1 cellular context compared by ENCODE assay signal in the genomic region with DNA sequence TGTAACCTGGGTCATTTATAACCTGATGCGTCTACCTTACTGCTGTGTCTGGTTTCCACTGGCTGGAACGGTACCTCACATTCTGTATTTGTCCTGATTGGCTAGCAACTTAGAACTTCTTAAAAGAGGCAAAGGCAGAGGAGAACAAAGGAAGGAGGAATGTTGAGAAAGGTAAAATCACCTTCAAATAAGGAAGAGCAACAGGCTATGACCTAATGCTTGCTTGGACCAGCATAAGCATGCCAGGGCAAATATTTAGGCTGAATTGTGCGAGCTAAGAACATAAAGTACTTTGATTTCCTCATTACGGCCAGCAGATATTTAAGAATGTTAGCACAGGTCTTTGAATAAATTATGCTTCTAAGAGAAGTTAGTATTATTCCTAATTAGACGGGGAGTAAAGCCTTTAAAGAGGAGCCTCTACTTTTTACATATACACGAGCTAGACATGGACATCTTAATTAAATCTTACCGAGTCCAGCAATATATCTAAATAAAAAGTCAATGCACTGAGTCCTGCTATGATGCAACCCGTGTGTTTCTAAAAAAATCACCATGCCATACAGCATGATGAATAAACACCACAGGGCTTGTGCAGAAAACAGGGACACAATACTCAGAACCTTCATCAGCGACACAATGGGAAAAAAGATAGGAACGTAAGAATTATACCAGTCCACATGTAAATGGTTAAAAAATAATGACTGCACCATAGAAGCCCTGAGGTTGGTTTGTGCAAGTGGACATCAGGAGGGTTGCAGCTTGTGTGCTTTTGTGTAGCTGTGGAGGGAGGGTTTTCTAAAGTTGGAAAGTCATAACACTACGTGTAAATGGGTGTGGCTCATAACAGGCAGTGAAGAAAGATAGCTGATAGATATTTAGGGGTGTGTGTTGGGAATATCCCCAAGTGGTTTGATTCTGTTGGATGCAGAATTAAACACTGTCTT.
TF ChIP-seq lines count a peak whose summit lies in the region.

No MANE protein-coding gene starts in this region.

TF ChIP-seq in WTC11, 78 proteins besides CTCF, POLR2A, EP300 and RAD21:
- no peak for TF ChIP-seq PRRX2 (CRISPR knock-in tag; IDR thresholded peaks at IDR 0.05)
- TF ChIP-seq, protein P1, sequence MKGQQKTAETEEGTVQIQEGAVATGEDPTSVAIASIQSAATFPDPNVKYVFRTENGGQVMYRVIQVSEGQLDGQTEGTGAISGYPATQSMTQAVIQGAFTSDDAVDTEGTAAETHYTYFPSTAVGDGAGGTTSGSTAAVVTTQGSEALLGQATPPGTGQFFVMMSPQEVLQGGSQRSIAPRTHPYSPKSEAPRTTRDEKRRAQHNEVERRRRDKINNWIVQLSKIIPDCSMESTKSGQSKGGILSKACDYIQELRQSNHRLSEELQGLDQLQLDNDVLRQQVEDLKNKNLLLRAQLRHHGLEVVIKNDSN (CRISPR knock-in tag; IDR thresholded peaks at IDR 0.05): no peak
- no peak for TF ChIP-seq ARID4B (CRISPR knock-in tag; IDR thresholded peaks at IDR 0.05; ENCODE audit: borderline replicate concordance)
- TF ChIP-seq FOXP1 (CRISPR knock-in tag; IDR thresholded peaks at IDR 0.05; ENCODE audit: borderline replicate concordance): no peak
- TF ChIP-seq, protein P2, sequence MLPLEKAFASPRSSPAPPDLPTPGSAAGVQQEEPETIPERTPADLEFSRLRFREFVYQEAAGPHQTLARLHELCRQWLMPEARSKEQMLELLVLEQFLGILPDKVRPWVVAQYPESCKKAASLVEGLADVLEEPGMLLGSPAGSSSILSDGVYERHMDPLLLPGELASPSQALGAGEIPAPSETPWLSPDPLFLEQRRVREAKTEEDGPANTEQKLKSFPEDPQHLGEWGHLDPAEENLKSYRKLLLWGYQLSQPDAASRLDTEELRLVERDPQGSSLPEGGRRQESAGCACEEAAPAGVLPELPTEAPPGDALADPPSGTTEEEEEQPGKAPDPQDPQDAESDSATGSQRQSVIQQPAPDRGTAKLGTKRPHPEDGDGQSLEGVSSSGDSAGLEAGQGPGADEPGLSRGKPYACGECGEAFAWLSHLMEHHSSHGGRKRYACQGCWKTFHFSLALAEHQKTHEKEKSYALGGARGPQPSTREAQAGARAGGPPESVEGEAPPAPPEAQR (CRISPR knock-in tag; IDR thresholded peaks at IDR 0.05): no peak
- no peak for TF ChIP-seq ZBTB21 (CRISPR knock-in tag; IDR thresholded peaks at IDR 0.05; ENCODE audit: borderline replicate concordance)
- TF ChIP-seq JUN (CRISPR knock-in tag; IDR thresholded peaks at IDR 0.05): no peak
- TF ChIP-seq, protein P3, sequence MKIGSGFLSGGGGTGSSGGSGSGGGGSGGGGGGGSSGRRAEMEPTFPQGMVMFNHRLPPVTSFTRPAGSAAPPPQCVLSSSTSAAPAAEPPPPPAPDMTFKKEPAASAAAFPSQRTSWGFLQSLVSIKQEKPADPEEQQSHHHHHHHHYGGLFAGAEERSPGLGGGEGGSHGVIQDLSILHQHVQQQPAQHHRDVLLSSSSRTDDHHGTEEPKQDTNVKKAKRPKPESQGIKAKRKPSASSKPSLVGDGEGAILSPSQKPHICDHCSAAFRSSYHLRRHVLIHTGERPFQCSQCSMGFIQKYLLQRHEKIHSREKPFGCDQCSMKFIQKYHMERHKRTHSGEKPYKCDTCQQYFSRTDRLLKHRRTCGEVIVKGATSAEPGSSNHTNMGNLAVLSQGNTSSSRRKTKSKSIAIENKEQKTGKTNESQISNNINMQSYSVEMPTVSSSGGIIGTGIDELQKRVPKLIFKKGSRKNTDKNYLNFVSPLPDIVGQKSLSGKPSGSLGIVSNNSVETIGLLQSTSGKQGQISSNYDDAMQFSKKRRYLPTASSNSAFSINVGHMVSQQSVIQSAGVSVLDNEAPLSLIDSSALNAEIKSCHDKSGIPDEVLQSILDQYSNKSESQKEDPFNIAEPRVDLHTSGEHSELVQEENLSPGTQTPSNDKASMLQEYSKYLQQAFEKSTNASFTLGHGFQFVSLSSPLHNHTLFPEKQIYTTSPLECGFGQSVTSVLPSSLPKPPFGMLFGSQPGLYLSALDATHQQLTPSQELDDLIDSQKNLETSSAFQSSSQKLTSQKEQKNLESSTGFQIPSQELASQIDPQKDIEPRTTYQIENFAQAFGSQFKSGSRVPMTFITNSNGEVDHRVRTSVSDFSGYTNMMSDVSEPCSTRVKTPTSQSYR (CRISPR knock-in tag; IDR thresholded peaks at IDR 0.05): no peak
- no peak for TF ChIP-seq ZNF138 (CRISPR knock-in tag; conservative IDR thresholded peaks at IDR 0.05)
- TF ChIP-seq ZNF232 (CRISPR knock-in tag; IDR thresholded peaks at IDR 0.05): no peak
- TF ChIP-seq, protein P4, sequence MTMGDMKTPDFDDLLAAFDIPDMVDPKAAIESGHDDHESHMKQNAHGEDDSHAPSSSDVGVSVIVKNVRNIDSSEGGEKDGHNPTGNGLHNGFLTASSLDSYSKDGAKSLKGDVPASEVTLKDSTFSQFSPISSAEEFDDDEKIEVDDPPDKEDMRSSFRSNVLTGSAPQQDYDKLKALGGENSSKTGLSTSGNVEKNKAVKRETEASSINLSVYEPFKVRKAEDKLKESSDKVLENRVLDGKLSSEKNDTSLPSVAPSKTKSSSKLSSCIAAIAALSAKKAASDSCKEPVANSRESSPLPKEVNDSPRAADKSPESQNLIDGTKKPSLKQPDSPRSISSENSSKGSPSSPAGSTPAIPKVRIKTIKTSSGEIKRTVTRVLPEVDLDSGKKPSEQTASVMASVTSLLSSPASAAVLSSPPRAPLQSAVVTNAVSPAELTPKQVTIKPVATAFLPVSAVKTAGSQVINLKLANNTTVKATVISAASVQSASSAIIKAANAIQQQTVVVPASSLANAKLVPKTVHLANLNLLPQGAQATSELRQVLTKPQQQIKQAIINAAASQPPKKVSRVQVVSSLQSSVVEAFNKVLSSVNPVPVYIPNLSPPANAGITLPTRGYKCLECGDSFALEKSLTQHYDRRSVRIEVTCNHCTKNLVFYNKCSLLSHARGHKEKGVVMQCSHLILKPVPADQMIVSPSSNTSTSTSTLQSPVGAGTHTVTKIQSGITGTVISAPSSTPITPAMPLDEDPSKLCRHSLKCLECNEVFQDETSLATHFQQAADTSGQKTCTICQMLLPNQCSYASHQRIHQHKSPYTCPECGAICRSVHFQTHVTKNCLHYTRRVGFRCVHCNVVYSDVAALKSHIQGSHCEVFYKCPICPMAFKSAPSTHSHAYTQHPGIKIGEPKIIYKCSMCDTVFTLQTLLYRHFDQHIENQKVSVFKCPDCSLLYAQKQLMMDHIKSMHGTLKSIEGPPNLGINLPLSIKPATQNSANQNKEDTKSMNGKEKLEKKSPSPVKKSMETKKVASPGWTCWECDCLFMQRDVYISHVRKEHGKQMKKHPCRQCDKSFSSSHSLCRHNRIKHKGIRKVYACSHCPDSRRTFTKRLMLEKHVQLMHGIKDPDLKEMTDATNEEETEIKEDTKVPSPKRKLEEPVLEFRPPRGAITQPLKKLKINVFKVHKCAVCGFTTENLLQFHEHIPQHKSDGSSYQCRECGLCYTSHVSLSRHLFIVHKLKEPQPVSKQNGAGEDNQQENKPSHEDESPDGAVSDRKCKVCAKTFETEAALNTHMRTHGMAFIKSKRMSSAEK (CRISPR knock-in tag; IDR thresholded peaks at IDR 0.05; ENCODE audit: borderline replicate concordance): no peak
- TF ChIP-seq, protein P5, sequence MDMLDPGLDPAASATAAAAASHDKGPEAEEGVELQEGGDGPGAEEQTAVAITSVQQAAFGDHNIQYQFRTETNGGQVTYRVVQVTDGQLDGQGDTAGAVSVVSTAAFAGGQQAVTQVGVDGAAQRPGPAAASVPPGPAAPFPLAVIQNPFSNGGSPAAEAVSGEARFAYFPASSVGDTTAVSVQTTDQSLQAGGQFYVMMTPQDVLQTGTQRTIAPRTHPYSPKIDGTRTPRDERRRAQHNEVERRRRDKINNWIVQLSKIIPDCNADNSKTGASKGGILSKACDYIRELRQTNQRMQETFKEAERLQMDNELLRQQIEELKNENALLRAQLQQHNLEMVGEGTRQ (CRISPR knock-in tag; IDR thresholded peaks at IDR 0.05): no peak
- no peak for TF ChIP-seq RORB (CRISPR knock-in tag; IDR thresholded peaks at IDR 0.05)
- TF ChIP-seq TP53 (CRISPR knock-in tag; IDR thresholded peaks at IDR 0.05): no peak
- TF ChIP-seq ELF4 (CRISPR knock-in tag; IDR thresholded peaks at IDR 0.05; ENCODE audit: low read depth): no peak
- no peak for TF ChIP-seq ZNF671 (CRISPR knock-in tag; IDR thresholded peaks at IDR 0.05)
- no peak for TF ChIP-seq TEAD1 (CRISPR knock-in tag; IDR thresholded peaks at IDR 0.05)
- TF ChIP-seq ZNF219 (CRISPR knock-in tag; IDR thresholded peaks at IDR 0.05; ENCODE audit: borderline replicate concordance): no peak
- no peak for TF ChIP-seq ZNF317 (CRISPR knock-in tag; IDR thresholded peaks at IDR 0.05; ENCODE audit: borderline replicate concordance, low read depth)
- no peak for TF ChIP-seq ZNF121 (CRISPR knock-in tag; IDR thresholded peaks at IDR 0.05)
